Comparison of ENCODE assay signal across 2 cellular contexts in the genomic region with DNA sequence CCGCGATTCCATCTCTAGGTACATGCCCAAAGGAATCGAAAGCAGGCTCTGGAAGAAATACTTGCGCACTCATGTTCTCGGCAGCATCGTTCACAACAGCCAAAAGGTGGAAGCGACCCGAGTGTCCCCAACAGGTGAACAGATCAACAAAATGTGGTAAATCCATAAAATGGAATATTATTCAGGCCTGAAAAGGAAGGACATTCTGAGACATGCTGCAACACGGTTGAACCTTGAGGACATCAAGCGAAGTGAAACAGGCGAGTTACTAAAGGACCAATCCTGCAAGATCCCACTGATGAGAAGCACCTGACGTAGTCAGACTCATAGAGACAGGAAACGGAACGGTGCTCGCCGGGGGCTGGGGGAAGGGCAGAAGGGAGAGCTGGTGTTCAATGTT.
TF ChIP-seq lines count a peak whose summit lies in the region.

No MANE protein-coding gene starts in this region.

TF ChIP-seq in SK-N-SH treated with all-trans-retinoic acid at 6 μM for 48 hours, 23 proteins besides CTCF, POLR2A, EP300 and RAD21 (continued from another document):
- TF ChIP-seq, protein P1, sequence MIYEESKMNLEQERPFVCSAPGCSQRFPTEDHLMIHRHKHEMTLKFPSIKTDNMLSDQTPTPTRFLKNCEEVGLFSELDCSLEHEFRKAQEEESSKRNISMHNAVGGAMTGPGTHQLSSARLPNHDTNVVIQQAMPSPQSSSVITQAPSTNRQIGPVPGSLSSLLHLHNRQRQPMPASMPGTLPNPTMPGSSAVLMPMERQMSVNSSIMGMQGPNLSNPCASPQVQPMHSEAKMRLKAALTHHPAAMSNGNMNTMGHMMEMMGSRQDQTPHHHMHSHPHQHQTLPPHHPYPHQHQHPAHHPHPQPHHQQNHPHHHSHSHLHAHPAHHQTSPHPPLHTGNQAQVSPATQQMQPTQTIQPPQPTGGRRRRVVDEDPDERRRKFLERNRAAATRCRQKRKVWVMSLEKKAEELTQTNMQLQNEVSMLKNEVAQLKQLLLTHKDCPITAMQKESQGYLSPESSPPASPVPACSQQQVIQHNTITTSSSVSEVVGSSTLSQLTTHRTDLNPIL (CRISPR knock-in tag; IDR thresholded peaks at IDR 0.05; ENCODE audit: low read depth) = no peak

TF ChIP-seq in SK-N-SH, 30 proteins besides CTCF, POLR2A, EP300 and RAD21 (continued from another document):
- TF ChIP-seq YY1 (IDR thresholded peaks at IDR 0.05; ENCODE audit: low read depth) (no peak), GATA2 (CRISPR knock-in tag; IDR thresholded peaks at IDR 0.05) (no peak), SIN3A (IDR thresholded peaks at IDR 0.05; ENCODE audit: borderline replicate concordance, low read depth, low read length) (no peak)
- TF ChIP-seq, protein P2, sequence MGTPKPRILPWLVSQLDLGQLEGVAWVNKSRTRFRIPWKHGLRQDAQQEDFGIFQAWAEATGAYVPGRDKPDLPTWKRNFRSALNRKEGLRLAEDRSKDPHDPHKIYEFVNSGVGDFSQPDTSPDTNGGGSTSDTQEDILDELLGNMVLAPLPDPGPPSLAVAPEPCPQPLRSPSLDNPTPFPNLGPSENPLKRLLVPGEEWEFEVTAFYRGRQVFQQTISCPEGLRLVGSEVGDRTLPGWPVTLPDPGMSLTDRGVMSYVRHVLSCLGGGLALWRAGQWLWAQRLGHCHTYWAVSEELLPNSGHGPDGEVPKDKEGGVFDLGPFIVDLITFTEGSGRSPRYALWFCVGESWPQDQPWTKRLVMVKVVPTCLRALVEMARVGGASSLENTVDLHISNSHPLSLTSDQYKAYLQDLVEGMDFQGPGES (IDR thresholded peaks at IDR 0.05; ENCODE audit: low read depth, low read length) = no peak
TF ChIP-seq in SK-N-SH: peak in this region for 0.
